29 cellular contexts compared by ENCODE assay signal in genomic region chr7:99786726-99787300, GRCh38. TPM values are rescaled to one million over a fixed set of nuclear protein-coding genes. Genes with fewer than 3 reads are reported as not detected.
DNase-seq lines count a peak whose midpoint lies in the region; ATAC-seq, FAIRE-seq and TF ChIP-seq lines count a peak whose summit lies in the region.
"Had no signal": no experiment of that assay in that cellular context is flagged by ENCODE, and none has a peak within 500 bp of the region (broad histone marks: within the 10 kb centered on the region; RNA-seq: fewer than 3 reads in every experiment).

No MANE protein-coding gene starts in this region.

- H3K4me1 ChIP-seq in DND-41 (ENCODE audit: insufficient read depth, low read length), result peaks cover 10% of the 10 kb centered on the region
- H3K4me1 ChIP-seq: BLaER1, Caco-2, HAP-1 had no signal

- H3K4me3 ChIP-seq in DND-41 (ENCODE audit: low read depth in 1 of 2, low read length in 2 of 2) (no peak overlapping the region), HFF-Myc (replicated peaks; ENCODE audit: low read depth, low read length) (no peak overlapping the region), bronchial epithelial cell (ENCODE audit: low read depth, low read length) (no peak overlapping the region), coronary artery (no peak overlapping the region)
- H3K4me3 ChIP-seq: BLaER1, GM23338, HAP-1 had no signal

- H3K4me2 ChIP-seq in DND-41 (ENCODE audit: insufficient read depth, low read length), result no peak overlapping the region
- H3K4me2 ChIP-seq: BLaER1, GM23338, KMS-11 had no signal

- no peak for TF ChIP-seq CTCF in DND-41 (IDR thresholded peaks at IDR 0.05; ENCODE audit: borderline replicate concordance, extremely low read depth, low read length, poor library complexity, severe bottlenecking)
- TF ChIP-seq CTCF in HFF-Myc (IDR thresholded peaks at IDR 0.05; ENCODE audit: low read depth, low read length, missing control alignments), result no peak
- no peak for TF ChIP-seq CTCF in bronchial epithelial cell (IDR thresholded peaks at IDR 0.05; ENCODE audit: insufficient read depth, low read length, severe bottlenecking)
- TF ChIP-seq CTCF in coronary artery (IDR thresholded peaks at IDR 0.05), result no peak

- H2AFZ ChIP-seq in DND-41 (ENCODE audit: low read depth, low read length), result no peak overlapping the region
- H2AFZ ChIP-seq: GM23338 had no signal

- H3K27me3 ChIP-seq in DND-41 (ENCODE audit: insufficient read depth, low read length, poor library complexity) (no peaks in the 10 kb centered on the region), bronchial epithelial cell (ENCODE audit: control insufficient read depth, insufficient read depth, low read length) (no peaks in the 10 kb centered on the region)
- H3K27me3 ChIP-seq: BLaER1 had no signal

- H3K27me3 Mint-ChIP-seq in immature natural killer cell (ENCODE audit: low read depth in 3 of 3), result peaks cover 0 to 7% (median 2%) of the 10 kb centered on the region in 3 donors

- peaks cover 47 to 50% of the 10 kb centered on the region in 2 donors for H3K4me1 Mint-ChIP-seq in immature natural killer cell

- H3K27ac ChIP-seq in DND-41 (ENCODE audit: low read length), result no peak overlapping the region
- no peak overlapping the region for H3K27ac ChIP-seq in coronary artery
- H3K27ac ChIP-seq: BLaER1, HL-60, KMS-11 had no signal

- DNase-seq in DND-41 (no peak), HFF-Myc (ENCODE audit: extremely low read depth, low read depth) (peak; percentile 4), bronchial epithelial cell (ENCODE audit: low read depth) (peak; percentile 89), immature natural killer cell (no peak), SIG-M5 treated with dmso at 0.1 percent for 504 hours (lab: John Stamatoyannopoulos, UW; ENCODE audit: unreplicated experiment) (no peak), NCI-H1048 (lab: John Stamatoyannopoulos, UW) (no peak), NCI-H226 (no peak), coronary artery (ENCODE audit: low spot score) (no peak)
- DNase-seq: Caco-2; CD4-positive, alpha-beta memory T cell; DMS 273 treated with DMSO at 0.1 percent for 48 hours; DMS79 treated with DMSO at 0.1 percent for 48 hours; IMR-90; NCI-H1417; NCI-H1694 treated with DMSO at 0.1 percent for 48 hours; NCI-H2081 treated with DMSO at 0.1 percent for 48 hours; NCI-H2171 treated with DMSO at 0.1 percent for 48 hours; NCI-H446; NCI-H526; Right ventricle myocardium superior had no signal

- H3K27ac Mint-ChIP-seq in immature natural killer cell, result peak overlapping the region; percentile 15 to 81 (median 46)
- H3K27ac Mint-ChIP-seq: CD4-positive, alpha-beta memory T cell; GM23338 had no signal

- ATAC-seq in DND-41 (ENCODE audit: insufficient read depth, low read depth), result peak; percentile 54; the same call in 1 of the 3 replicates
- ATAC-seq: GM23338 had no signal

- H4K20me1 ChIP-seq in DND-41 (ENCODE audit: insufficient read depth, low read length), result no peaks in the 10 kb centered on the region
- H4K20me1 ChIP-seq: BLaER1 had no signal

- no peak overlapping the region for H3K9ac ChIP-seq in DND-41 (ENCODE audit: low read depth, low read length)
- H3K9ac ChIP-seq: BLaER1, KMS-11 had no signal

- peaks cover 0 to 2% (median 0%) of the 10 kb centered on the region in 6 donors for H3K9me3 Mint-ChIP-seq in immature natural killer cell
- H3K9me3 Mint-ChIP-seq: GM23338 had no signal

- FAIRE-seq in bronchial epithelial cell (lab: Jason Lieb, UNC), result no peak
- FAIRE-seq: GM12891, RCC 7860 had no signal

- no peaks in the 10 kb centered on the region for H3K79me2 ChIP-seq in DND-41 (ENCODE audit: insufficient read depth, low read length)

- H3K36me3 Mint-ChIP-seq in immature natural killer cell, result peaks cover 0 to 5% (median 0%) of the 10 kb centered on the region in 3 donors
- H3K36me3 Mint-ChIP-seq: CD4-positive, alpha-beta memory T cell had no signal

- no peaks in the 10 kb centered on the region for H3K36me3 ChIP-seq in DND-41 (ENCODE audit: insufficient read depth, low read length)
- H3K36me3 ChIP-seq in bronchial epithelial cell (ENCODE audit: control insufficient read depth, insufficient read depth, low read length), result no peaks in the 10 kb centered on the region
- H3K36me3 ChIP-seq: BLaER1, HAP-1 had no signal

- peak overlapping the region in 2 of 5 donors; percentile 36 to 38 for H3K4me3 Mint-ChIP-seq in immature natural killer cell
- H3K4me3 Mint-ChIP-seq: CD4-positive, alpha-beta memory T cell; GM23338 had no signal

- no peaks in the 10 kb centered on the region for H3K9me3 ChIP-seq in DND-41 (ENCODE audit: insufficient read depth, low read length, severe bottlenecking)
- H3K9me3 ChIP-seq: BLaER1, Caco-2, HAP-1 had no signal

RNA-seq across cellular contexts. Expression of gene CYP3A4, which starts 2.8 kb away (rescaled TPM):
- 0.26 TPM in 1 of 2 replicates, not detected in the other for total RNA-seq in bronchial epithelial cell
- not detected for polyA plus RNA-seq in immature natural killer cell
- total RNA-seq: Caco-2; CD4-positive, alpha-beta memory T cell; GM23338; IMR-90; OCI-LY7 had no signal
- polyA plus RNA-seq: CD4-positive, alpha-beta memory T cell; GM23338; IMR-90 had no signal

RNA-seq across cellular contexts. Expression of gene CYP3A43, which starts 41.0 kb away (rescaled TPM):
- total RNA-seq in bronchial epithelial cell, result not detected in 2 replicates
- not detected for polyA plus RNA-seq in immature natural killer cell
- total RNA-seq: Caco-2; CD4-positive, alpha-beta memory T cell; GM23338; HT1080; IMR-90; OCI-LY7; Right ventricle myocardium superior had no signal
- polyA plus RNA-seq: CD4-positive, alpha-beta memory T cell; GM23338; IMR-90 had no signal

RNA-seq across cellular contexts. Expression of gene CYP3A7, which starts 51.8 kb away (rescaled TPM):
- total RNA-seq in bronchial epithelial cell, result not detected in 2 replicates
- not detected for polyA plus RNA-seq in immature natural killer cell
- total RNA-seq: Caco-2; CD4-positive, alpha-beta memory T cell; GM23338; IMR-90; OCI-LY7; Right ventricle myocardium superior had no signal
- polyA plus RNA-seq: IMR-90 had no signal

Comparison
In these comparisons a context has a peak if more than half of its experiments do, and no peak if none do; other contexts are left out.
1. DNase-seq: peak in HFF-Myc (single experiment) and bronchial epithelial cell (single experiment); none in DND-41 (single experiment), immature natural killer cell (0 of 3), SIG-M5 treated with dmso at 0.1 percent for 504 hours (single experiment), NCI-H1048 (single experiment), NCI-H226 (single experiment) and coronary artery (single experiment).